Comparison of ENCODE assay signal across 1 cellular context in genomic region chr12:129325566-129325965, GRCh38.
TF ChIP-seq lines count a peak whose summit lies in the region.

No MANE protein-coding gene starts in this region.

TF ChIP-seq in GM12878, 131 proteins besides CTCF, POLR2A, EP300 and RAD21 (continued from another document):
- TF ChIP-seq SIN3A (IDR thresholded peaks at IDR 0.05; ENCODE audit: low read depth, low read length) (no peak), TCF3 (IDR thresholded peaks at IDR 0.05; ENCODE audit: borderline replicate concordance, insufficient read depth, low read depth, low read length) (no peak), GABPA (IDR thresholded peaks at IDR 0.05; ENCODE audit: low read depth) (no peak), RCOR1 (conservative IDR thresholded peaks at IDR 0.05; ENCODE audit: low read depth, low read length) (no peak), KLF5 (IDR thresholded peaks at IDR 0.05; ENCODE audit: partially characterized antibody) (no peak), CREM (IDR thresholded peaks at IDR 0.05; ENCODE audit: low read depth) (no peak), LARP7 (IDR thresholded peaks at IDR 0.05) (no peak), RFX5 (IDR thresholded peaks at IDR 0.05; ENCODE audit: low read depth, low read length) (no peak), PML (IDR thresholded peaks at IDR 0.05; ENCODE audit: low read length) (no peak), TCF12 (IDR thresholded peaks at IDR 0.05; ENCODE audit: low read depth, low read length) (no peak)
